23 cellular contexts compared by ENCODE assay signal in genomic region chr18:3972291-3972985, GRCh38.
DNase-seq lines count a peak whose midpoint lies in the region; ATAC-seq, FAIRE-seq and TF ChIP-seq lines count a peak whose summit lies in the region.
"Had no signal": no experiment of that assay in that cellular context is flagged by ENCODE, and none has a peak within 500 bp of the region (broad histone marks: within the 10 kb centered on the region; RNA-seq: fewer than 3 reads in every experiment).

No MANE protein-coding gene starts in this region.

- no peak overlapping the region for H2BK120ac ChIP-seq in mesendoderm (ENCODE audit: low read depth, low read length)

- H3K36me3 ChIP-seq in GM23338 (ENCODE audit: insufficient read depth) (no peaks in the 10 kb centered on the region), mammary epithelial cell (ENCODE audit: insufficient read depth, low read length) (no peaks in the 10 kb centered on the region), mesendoderm (ENCODE audit: control insufficient read depth, insufficient read depth, low read length) (no peaks in the 10 kb centered on the region)
- H3K36me3 ChIP-seq: heart left ventricle, sigmoid colon, tibial nerve had no signal

- intact Hi-C loops in mammary epithelial cell (cut with micrococcal nuclease), result no loop called here
- intact Hi-C loops in posterior cingulate gyrus (cut with DNase I), result no loop called here

- H3K79me2 ChIP-seq in GM23338 (replicated peaks; ENCODE audit: insufficient read depth), result no peaks in the 10 kb centered on the region
- H3K79me2 ChIP-seq in mammary epithelial cell (ENCODE audit: insufficient read depth, low read length), result no peaks in the 10 kb centered on the region
- H3K79me2 ChIP-seq in mesendoderm (ENCODE audit: control insufficient read depth, insufficient read depth, low read length), result no peaks in the 10 kb centered on the region

- H3K4ac ChIP-seq in mesendoderm (ENCODE audit: low read depth, low read length), result no peak overlapping the region

- no peak overlapping the region for H3K9ac ChIP-seq in mammary epithelial cell (ENCODE audit: insufficient read depth, low read length)
- H3K9ac ChIP-seq in mesendoderm (ENCODE audit: low read length), result no peak overlapping the region

- no peaks in the 10 kb centered on the region for H3K27me3 Mint-ChIP-seq in GM23338 (ENCODE audit: insufficient read depth, low read depth, poor library complexity)
- H3K27me3 Mint-ChIP-seq: activated naive CD4-positive, alpha-beta T cell treated with anti-CD3 and anti-CD28 coated beads, Interleukin-2, amount 50 U/mL, for 24 hours; IgD-negative memory B cell; stimulated activated naive B cell treated with anti-CD40 and anti-IgM and Interleukin-4, amounts not matched to agents 10 μg/mL and 1 μg/mL and 100 μg/mL, for 72 hours had no signal

- no peak overlapping the region for H3K23ac ChIP-seq in mesendoderm (ENCODE audit: low read length)

- no peak overlapping the region for H3K18ac ChIP-seq in mesendoderm (ENCODE audit: low read length)

- no peaks in the 10 kb centered on the region for H3K36me3 Mint-ChIP-seq in GM23338 (ENCODE audit: low read depth)
- H3K36me3 Mint-ChIP-seq: activated naive CD4-positive, alpha-beta T cell treated with anti-CD3 and anti-CD28 coated beads, Interleukin-2, amount 50 U/mL, for 24 hours; CD8-positive, alpha-beta T cell; IgD-negative memory B cell; natural killer cell treated with Interleukin-12 subunit alpha and Interleukin-12 subunit beta and Interleukin-15 and Interleukin-18, amount 100 ng/mL, for 72 hours; stimulated activated naive B cell treated with anti-CD40 and anti-IgM and Interleukin-4, amounts not matched to agents 10 μg/mL and 1 μg/mL and 100 μg/mL, for 72 hours; T-cell had no signal

- no peak overlapping the region for H4K8ac ChIP-seq in mesendoderm (ENCODE audit: low read depth, low read length)

- no peak for TF ChIP-seq POLR2A in GM12892 (IDR thresholded peaks at IDR 0.05; ENCODE audit: low read depth, low read length)

- H3K4me3 Mint-ChIP-seq in GM23338, result no peak overlapping the region
- H3K4me3 Mint-ChIP-seq: activated naive CD4-positive, alpha-beta T cell treated with anti-CD3 and anti-CD28 coated beads, Interleukin-2, amount 50 U/mL, for 24 hours; CD8-positive, alpha-beta T cell; IgD-negative memory B cell; natural killer cell treated with Interleukin-12 subunit alpha and Interleukin-12 subunit beta and Interleukin-15 and Interleukin-18, amount 100 ng/mL, for 72 hours; stimulated activated naive B cell treated with anti-CD40 and anti-IgM and Interleukin-4, amounts not matched to agents 10 μg/mL and 1 μg/mL and 100 μg/mL, for 72 hours; T-cell had no signal

- DNase-seq in GM23338 (ENCODE audit: low spot score) (peak; percentile 83), NCI-H2107 (lab: John Stamatoyannopoulos, UW) (peak; percentile 23), mammary epithelial cell (peak; percentile 34), mesendoderm (peak; percentile 79), posterior cingulate gyrus (no peak), GM12892 (ENCODE audit: insufficient read length) (no peak), NCI-H1417 (lab: John Stamatoyannopoulos, UW) (no peak)
- DNase-seq: activated T-cell treated with anti-CD3 and anti-CD28 coated beads, Interleukin-2, amount 50 U/mL, for 1 hour; CD8-positive, alpha-beta T cell; heart left ventricle; islet precursor cell; MM.1S; NCI-H187; NCI-H510A; Right ventricle myocardium superior; sigmoid colon; stimulated activated naive B cell treated with anti-CD40 and anti-IgM and Interleukin-4, amounts not matched to agents 10 μg/mL and 1 μg/mL and 100 μg/mL, for 72 hours; T-cell had no signal

- CTCF ChIA-PET in mammary epithelial cell (lab: Charles Lee; ENCODE audit: low non-redundant PET), result no interaction called here

- peaks cover 27% of the 10 kb centered on the region for H3K4me1 Mint-ChIP-seq in GM23338
- H3K4me1 Mint-ChIP-seq: activated naive CD4-positive, alpha-beta T cell treated with anti-CD3 and anti-CD28 coated beads, Interleukin-2, amount 50 U/mL, for 24 hours; IgD-negative memory B cell; stimulated activated naive B cell treated with anti-CD40 and anti-IgM and Interleukin-4, amounts not matched to agents 10 μg/mL and 1 μg/mL and 100 μg/mL, for 72 hours; T-cell had no signal

- FAIRE-seq in GM12892 (lab: Jason Lieb, UNC), result no peak

- H4K20me1 ChIP-seq in GM23338 (replicated peaks; ENCODE audit: insufficient read depth) (0 out of 2 replicates have a peak, but pooled peaks cover 4% of the 10 kb centered on the region), mammary epithelial cell (ENCODE audit: insufficient read depth, low read length) (no peaks in the 10 kb centered on the region)

- H3K79me1 ChIP-seq in mesendoderm (ENCODE audit: low read length), result no peaks in the 10 kb centered on the region

- in situ Hi-C loops in mammary epithelial cell (cut with MboI; ENCODE audit: low sequenced_read_pairs in 2 of 2), result no loop called here

- H3K4me3 ChIP-seq in GM23338 (no peak overlapping the region), mammary epithelial cell (replicated peaks in 1 of 3; ENCODE audit: insufficient read depth in 1 of 3, low read depth in 2 of 3, low read length in 3 of 3) (no peak overlapping the region), mesendoderm (ENCODE audit: low read length) (no peak overlapping the region)
- H3K4me3 ChIP-seq: heart left ventricle, sigmoid colon, tibial nerve had no signal

- H3K27ac ChIP-seq in GM23338 (ENCODE audit: low read depth) (no peak overlapping the region), mammary epithelial cell (ENCODE audit: insufficient read depth, low read depth, low read length) (no peak overlapping the region), mesendoderm (ENCODE audit: low read depth, low read length) (no peak overlapping the region)
- H3K27ac ChIP-seq: heart left ventricle, sigmoid colon, tibial nerve had no signal

- H3K27me3 ChIP-seq in GM23338 (ENCODE audit: insufficient read depth) (no peaks in the 10 kb centered on the region), mammary epithelial cell (ENCODE audit: insufficient read depth, low read length) (no peaks in the 10 kb centered on the region), mesendoderm (ENCODE audit: insufficient read depth, low read length, poor library complexity) (no peaks in the 10 kb centered on the region)
- H3K27me3 ChIP-seq: heart left ventricle, sigmoid colon, tibial nerve had no signal

- no peak overlapping the region for H3K56ac ChIP-seq in mesendoderm (ENCODE audit: low read length)

- no peak overlapping the region for H4K5ac ChIP-seq in mesendoderm (ENCODE audit: low read length)

- no peaks in the 10 kb centered on the region for H3K9me3 ChIP-seq in mammary epithelial cell (replicated peaks; ENCODE audit: insufficient read depth, low read length)
- H3K9me3 ChIP-seq: heart left ventricle, sigmoid colon, tibial nerve had no signal

- H2BK5ac ChIP-seq in mesendoderm (ENCODE audit: low read length), result no peak overlapping the region

- H3K4me2 ChIP-seq in GM23338 (no peak overlapping the region), mammary epithelial cell (ENCODE audit: insufficient read depth, low read depth, low read length) (no peak overlapping the region), mesendoderm (ENCODE audit: low read length) (no peak overlapping the region)

- no peak overlapping the region for H2AK5ac ChIP-seq in mesendoderm (ENCODE audit: low read length)

- TF ChIP-seq CTCF in GM23338 (conservative IDR thresholded peaks at IDR 0.05; ENCODE audit: low read depth in 2 of 2), result peak in 1 of 2 experiments; percentile 30; a peak in 2 of 4 replicates
- no peak for TF ChIP-seq CTCF in mammary epithelial cell (conservative IDR thresholded peaks at IDR 0.05 in 1 of 2, IDR thresholded peaks at IDR 0.05 in 1 of 2; ENCODE audit: extremely low read depth in 1 of 2, insufficient read depth in 1 of 2, low read depth in 1 of 2, low read length in 2 of 2)

- H2AFZ ChIP-seq in GM23338, result no peak overlapping the region
- H2AFZ ChIP-seq in mammary epithelial cell (ENCODE audit: low read depth, low read length), result peak overlapping the region; percentile 53

- no peaks in the 10 kb centered on the region for H3F3A ChIP-seq in GM23338 (replicated peaks; ENCODE audit: low read depth)

- ATAC-seq in GM23338 (peak; percentile 99), HG03342 (IDR thresholded peaks at IDR 0.05; ENCODE audit: unreplicated experiment) (no peak)
- ATAC-seq: CD8-positive, alpha-beta T cell; heart left ventricle; natural killer cell treated with Interleukin-12 subunit alpha and Interleukin-12 subunit beta and Interleukin-15 and Interleukin-18, amount 100 ng/mL, for 72 hours; stimulated activated naive B cell treated with anti-CD40 and anti-IgM and Interleukin-4, amounts not matched to agents 10 μg/mL and 1 μg/mL and 100 μg/mL, for 72 hours; T-cell had no signal

- 97% methylated on average over 6 of the region's 6 CpGs for WGBS in mammary epithelial cell (ENCODE audit: low coverage, missing lambda C conversion rate)
- WGBS in mesendoderm (ENCODE audit: extremely low coverage, insufficient coverage, low lambda C conversion rate), result no CpG with 5 or more reads among the region's 6 CpGs

- dilution Hi-C loops in mammary epithelial cell (cut with HindIII; ENCODE audit: low sequenced_read_pairs), result no loop called here

- H2BK15ac ChIP-seq in mesendoderm (replicated peaks; ENCODE audit: low read depth), result no peak overlapping the region

- BruUV-seq in mammary epithelial cell (replicated peaks; lab: Mats Ljungman, UMichigan), result no TSS peak

- H3K4me1 ChIP-seq in GM23338 (ENCODE audit: insufficient read depth), result peaks cover 12% of the 10 kb centered on the region; the same call in 1 of the 2 replicates
- peaks cover 6% of the 10 kb centered on the region for H3K4me1 ChIP-seq in mammary epithelial cell (ENCODE audit: insufficient read depth, low read length)
- no peaks in the 10 kb centered on the region for H3K4me1 ChIP-seq in mesendoderm (ENCODE audit: control insufficient read depth, low read depth, low read length)
- H3K4me1 ChIP-seq: tibial nerve had no signal

- H3K9me2 ChIP-seq in GM23338 (ENCODE audit: insufficient read depth), result no peaks in the 10 kb centered on the region

- H3K9me3 Mint-ChIP-seq in GM23338, result no peaks in the 10 kb centered on the region
- H3K9me3 Mint-ChIP-seq: activated naive CD4-positive, alpha-beta T cell treated with anti-CD3 and anti-CD28 coated beads, Interleukin-2, amount 50 U/mL, for 24 hours; CD8-positive, alpha-beta T cell; natural killer cell treated with Interleukin-12 subunit alpha and Interleukin-12 subunit beta and Interleukin-15 and Interleukin-18, amount 100 ng/mL, for 72 hours; T-cell had no signal

- H3K27ac Mint-ChIP-seq in GM23338, result no peak overlapping the region; the same call in 1 of the 2 replicates
- H3K27ac Mint-ChIP-seq: activated naive CD4-positive, alpha-beta T cell treated with anti-CD3 and anti-CD28 coated beads, Interleukin-2, amount 50 U/mL, for 24 hours; CD8-positive, alpha-beta T cell; IgD-negative memory B cell; natural killer cell treated with Interleukin-12 subunit alpha and Interleukin-12 subunit beta and Interleukin-15 and Interleukin-18, amount 100 ng/mL, for 72 hours; stimulated activated naive B cell treated with anti-CD40 and anti-IgM and Interleukin-4, amounts not matched to agents 10 μg/mL and 1 μg/mL and 100 μg/mL, for 72 hours; T-cell had no signal

TF ChIP-seq in GM23338, 12 proteins besides CTCF, POLR2A, EP300 and RAD21 (continues in another document):
- TF ChIP-seq ZNF331 (CRISPR knock-in tag; IDR thresholded peaks at IDR 0.05; ENCODE audit: low read depth) (no peak), JUNB (IDR thresholded peaks at IDR 0.05; ENCODE audit: unreplicated experiment) (no peak), EZH2 (IDR thresholded peaks at IDR 0.05; ENCODE audit: low read depth, unreplicated experiment) (no peak)

Comparison
In these comparisons a context has a peak if more than half of its experiments do, and no peak if none do; other contexts are left out.
1. DNase-seq: peak in GM23338 (single experiment), NCI-H2107 (single experiment), mammary epithelial cell (single experiment) and mesendoderm (single experiment); none in posterior cingulate gyrus (0 of 10), GM12892 (single experiment) and NCI-H1417 (0 of 3).